Comparison of ENCODE assay signal across 10 cellular contexts in genomic region chr7:130917669-130918128, GRCh38.
DNase-seq lines count a peak whose midpoint lies in the region; ATAC-seq and TF ChIP-seq lines count a peak whose summit lies in the region.
"Had no signal": no experiment of that assay in that cellular context is flagged by ENCODE, and none has a peak within 500 bp of the region (broad histone marks: within the 10 kb centered on the region; RNA-seq: fewer than 3 reads in every experiment).

No MANE protein-coding gene starts in this region.

- H3K4me1 ChIP-seq in DND-41 (ENCODE audit: insufficient read depth, low read length) (peaks cover 62% of the 10 kb centered on the region), OCI-LY3 (ENCODE audit: low read length) (peaks cover 63% of the 10 kb centered on the region), breast epithelium (peaks cover 13 to 54% of the 10 kb centered on the region in 2 donors), testis (peaks cover 44% of the 10 kb centered on the region)

- DNase-seq in DND-41 (no peak), breast epithelium (ENCODE audit: low spot score in 2 of 2) (no peak), testis (no peak), SW 1271 (lab: John Stamatoyannopoulos, UW) (no peak)
- no peak for DNase-seq in natural killer cell treated with Interleukin-12 subunit alpha and Interleukin-12 subunit beta and Interleukin-15 and Interleukin-18, amount 100 ng/mL, for 72 hours (ENCODE audit: low spot score)
- no peak for DNase-seq in activated CD4-positive, CD25-positive, alpha-beta regulatory T cell (lab: John Stamatoyannopoulos, UW)
- DNase-seq: NCI-H1105 had no signal

- peaks cover 57% of the 10 kb centered on the region; the same call in 1 of the 2 replicates for H4K20me1 ChIP-seq in DND-41 (ENCODE audit: insufficient read depth, low read length)
- H4K20me1 ChIP-seq in OCI-LY3 (ENCODE audit: insufficient read depth, low read length), result peaks cover 98% of the 10 kb centered on the region

- H3K27me3 ChIP-seq in DND-41 (ENCODE audit: insufficient read depth, low read length, poor library complexity) (no peaks in the 10 kb centered on the region), OCI-LY3 (ENCODE audit: low read depth, low read length) (no peaks in the 10 kb centered on the region), breast epithelium (no peaks in the 10 kb centered on the region), testis (no peaks in the 10 kb centered on the region)

- H3K27ac Mint-ChIP-seq in natural killer cell treated with Interleukin-12 subunit alpha and Interleukin-12 subunit beta and Interleukin-15 and Interleukin-18, amount 100 ng/mL, for 72 hours, result peak overlapping the region; percentile 90 to 94
- H3K27ac Mint-ChIP-seq: neural progenitor cell had no signal

- peak overlapping the region; percentile 87 for H3K4me3 Mint-ChIP-seq in natural killer cell treated with Interleukin-12 subunit alpha and Interleukin-12 subunit beta and Interleukin-15 and Interleukin-18, amount 100 ng/mL, for 72 hours
- H3K4me3 Mint-ChIP-seq: neural progenitor cell had no signal

- H3K4me1 Mint-ChIP-seq in natural killer cell treated with Interleukin-12 subunit alpha and Interleukin-12 subunit beta and Interleukin-15 and Interleukin-18, amount 100 ng/mL, for 72 hours (ENCODE audit: low read depth in 2 of 2), result peaks cover 71 to 80% of the 10 kb centered on the region in 2 donors

- H3K4me2 ChIP-seq in DND-41 (ENCODE audit: insufficient read depth, low read length) (no peak overlapping the region), OCI-LY3 (ENCODE audit: low read length) (peak overlapping the region; percentile 96)
- H3K4me2 ChIP-seq: neural progenitor cell had no signal

- TF ChIP-seq POLR2A in breast epithelium (IDR thresholded peaks at IDR 0.05) (no peak), testis (IDR thresholded peaks at IDR 0.05) (no peak)

- H2AFZ ChIP-seq in DND-41 (ENCODE audit: low read depth, low read length), result no peak overlapping the region
- no peak overlapping the region for H2AFZ ChIP-seq in OCI-LY3 (ENCODE audit: low read depth, low read length)
- H2AFZ ChIP-seq: neural progenitor cell had no signal

- no peak overlapping the region for H3K4me3 ChIP-seq in DND-41 (ENCODE audit: low read depth in 1 of 2, low read length in 2 of 2)
- no peak overlapping the region for H3K4me3 ChIP-seq in OCI-LY3 (ENCODE audit: low read length)
- no peak overlapping the region for H3K4me3 ChIP-seq in breast epithelium
- no peak overlapping the region for H3K4me3 ChIP-seq in testis
- H3K4me3 ChIP-seq: neural progenitor cell had no signal

- H3K9me3 ChIP-seq in DND-41 (ENCODE audit: insufficient read depth, low read length, severe bottlenecking) (no peaks in the 10 kb centered on the region), OCI-LY3 (ENCODE audit: insufficient read depth, low read length) (no peaks in the 10 kb centered on the region), breast epithelium (no peaks in the 10 kb centered on the region), testis (no peaks in the 10 kb centered on the region)

- TF ChIP-seq CTCF in DND-41 (IDR thresholded peaks at IDR 0.05; ENCODE audit: borderline replicate concordance, extremely low read depth, low read length, poor library complexity, severe bottlenecking) (no peak), OCI-LY3 (IDR thresholded peaks at IDR 0.05; ENCODE audit: low read depth, low read length) (no peak), breast epithelium (IDR thresholded peaks at IDR 0.05) (no peak), testis (IDR thresholded peaks at IDR 0.05) (no peak)

- peaks cover 29% of the 10 kb centered on the region for H3K36me3 Mint-ChIP-seq in natural killer cell treated with Interleukin-12 subunit alpha and Interleukin-12 subunit beta and Interleukin-15 and Interleukin-18, amount 100 ng/mL, for 72 hours
- H3K36me3 Mint-ChIP-seq: neural progenitor cell had no signal

- H3K79me2 ChIP-seq in DND-41 (ENCODE audit: insufficient read depth, low read length) (peaks cover 94% of the 10 kb centered on the region), OCI-LY3 (ENCODE audit: low read length) (peaks cover 100% of the 10 kb centered on the region)

- ATAC-seq in DND-41 (ENCODE audit: insufficient read depth, low read depth) (no peak), GM21390 (IDR thresholded peaks at IDR 0.05; ENCODE audit: unreplicated experiment) (no peak)
- no peak for ATAC-seq in natural killer cell treated with Interleukin-12 subunit alpha and Interleukin-12 subunit beta and Interleukin-15 and Interleukin-18, amount 100 ng/mL, for 72 hours

- H3K27ac ChIP-seq in DND-41 (ENCODE audit: low read length) (peak overlapping the region; percentile 52), OCI-LY3 (ENCODE audit: low read length) (peak overlapping the region; percentile 1; the same call in 1 of the 2 replicates), breast epithelium (peak overlapping the region; percentile 66 to 93), testis (peak overlapping the region in 1 of 2 donors; percentile 26)
- H3K27ac ChIP-seq: neural progenitor cell had no signal

- 74 to 77% methylated on average over 5 of the region's 5 CpGs for WGBS in testis, 2 donors

- H3K9me3 Mint-ChIP-seq in natural killer cell treated with Interleukin-12 subunit alpha and Interleukin-12 subunit beta and Interleukin-15 and Interleukin-18, amount 100 ng/mL, for 72 hours, result no peaks in the 10 kb centered on the region
- H3K9me3 Mint-ChIP-seq: neural progenitor cell had no signal

- H3K27me3 Mint-ChIP-seq in natural killer cell treated with Interleukin-12 subunit alpha and Interleukin-12 subunit beta and Interleukin-15 and Interleukin-18, amount 100 ng/mL, for 72 hours, result no peaks in the 10 kb centered on the region

- intact Hi-C loops in breast epithelium (cut with DNase I; ENCODE audit: low total_unique reads) (no loop called here), testis (cut with DNase I; ENCODE audit: low total_unique reads) (no loop called here)

- H3K36me3 ChIP-seq in DND-41 (ENCODE audit: insufficient read depth, low read length), result peaks cover 50% of the 10 kb centered on the region
- peaks cover 58% of the 10 kb centered on the region for H3K36me3 ChIP-seq in OCI-LY3 (replicated peaks; ENCODE audit: low read depth, low read length)
- no peaks in the 10 kb centered on the region for H3K36me3 ChIP-seq in breast epithelium
- no peaks in the 10 kb centered on the region for H3K36me3 ChIP-seq in testis (ENCODE audit: low read depth, missing control alignments)
- H3K36me3 ChIP-seq: neural progenitor cell had no signal

- H3K9ac ChIP-seq in DND-41 (ENCODE audit: low read depth, low read length) (no peak overlapping the region), OCI-LY3 (ENCODE audit: low read length) (no peak overlapping the region)
- H3K9ac ChIP-seq: neural progenitor cell had no signal
